ENCODE assay signal across 20 cellular contexts in the genomic region with DNA sequence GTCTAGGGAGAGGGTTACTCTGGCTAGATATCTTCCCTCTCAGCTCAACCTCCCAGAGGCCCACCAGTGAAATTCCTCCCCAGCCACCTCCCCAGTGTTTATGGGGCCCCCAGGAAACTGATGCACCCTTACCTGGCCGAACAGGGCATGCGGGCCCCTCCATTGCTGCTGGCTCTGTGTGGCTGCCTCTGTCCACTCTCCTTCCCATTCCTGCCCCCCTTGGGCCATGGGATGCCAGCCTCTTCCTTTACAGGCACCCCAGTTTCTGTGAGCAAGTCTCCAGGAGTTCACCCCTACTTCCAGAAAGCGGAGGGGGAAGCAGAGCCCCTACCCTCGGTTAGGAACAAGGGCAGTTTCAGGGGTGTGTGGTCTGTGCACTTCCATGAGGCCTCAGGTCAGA. TPM values are rescaled to one million over a fixed set of nuclear protein-coding genes. Genes with fewer than 3 reads are reported as not detected.
DNase-seq lines count a peak whose midpoint lies in the region; ATAC-seq and TF ChIP-seq lines count a peak whose summit lies in the region.
"Had no signal": no experiment of that assay in that cellular context is flagged by ENCODE, and none has a peak within 500 bp of the region (broad histone marks: within the 10 kb centered on the region; RNA-seq: fewer than 3 reads in every experiment).

No MANE protein-coding gene starts in this region.

- H3K18ac ChIP-seq in neuronal stem cell (ENCODE audit: low read length) (peak overlapping the region; percentile 54), H9 (ENCODE audit: insufficient read length, low read depth, low read length) (no peak overlapping the region)

- DNase-seq in AG20443 (ENCODE audit: low spot score) = peak; percentile 5
- DNase-seq in coronary artery (ENCODE audit: low spot score) = peak; percentile 56
- no peak for DNase-seq in neuronal stem cell (ENCODE audit: low spot score)
- DNase-seq in aorta = no peak
- no peak for DNase-seq in GM03348 (ENCODE audit: low spot score)
- no peak for DNase-seq in H9
- DNase-seq in esophagus muscularis mucosa (ENCODE audit: extremely low spot score) = no peak
- DNase-seq: 8988T; ACHN; Caco-2; CD4-positive, CD25-positive, alpha-beta regulatory T cell; CD8-positive, alpha-beta T cell; DMS153; DND-41; GM23248; HCEC 1CT had no signal

- H2BK20ac ChIP-seq in H9 (ENCODE audit: low read depth, low read length, poor library complexity, severe bottlenecking) = no peak overlapping the region

- H2BK120ac ChIP-seq in neuronal stem cell (ENCODE audit: low read depth, low read length) (no peak overlapping the region), H9 (ENCODE audit: low read depth, low read length, poor library complexity, severe bottlenecking) (no peak overlapping the region)

- TF ChIP-seq CTCF in coronary artery (IDR thresholded peaks at IDR 0.05) (no peak), H9 (conservative IDR thresholded peaks at IDR 0.05) (no peak), esophagus muscularis mucosa (IDR thresholded peaks at IDR 0.05) (no peak)

- intact Hi-C loops in aorta (cut with DNase I) = no loop called here
- intact Hi-C loops in esophagus muscularis mucosa (cut with DNase I) = no loop called here

- H3K27ac Mint-ChIP-seq in H9 = peak overlapping the region in 1 of 3 experiments; percentile 18; a peak in 1 of 7 replicates
- H3K27ac Mint-ChIP-seq: CD4-positive, CD25-positive, alpha-beta regulatory T cell; CD8-positive, alpha-beta T cell had no signal

- ATAC-seq in aorta (ENCODE audit: low FRiP score) = peak; percentile 45
- ATAC-seq: A549; CD8-positive, alpha-beta T cell; GM12878 had no signal

- H3K36me3 ChIP-seq in neuronal stem cell (replicated peaks in 1 of 2; ENCODE audit: control insufficient read depth in 2 of 2, insufficient read depth in 2 of 2, low read length in 2 of 2) (no peaks in the 10 kb centered on the region), aorta (ENCODE audit: control insufficient read depth in 1 of 2, insufficient read depth in 2 of 2, low read length in 1 of 2) (no peaks in the 10 kb centered on the region), esophagus muscularis mucosa (no peaks in the 10 kb centered on the region)
- H3K36me3 ChIP-seq: BLaER1 had no signal

- peaks cover 2% of the 10 kb centered on the region for H3K23me2 ChIP-seq in H9 (ENCODE audit: insufficient read length, low read depth, low read length, poor library complexity, severe bottlenecking)

- TF ChIP-seq EP300 in esophagus muscularis mucosa (IDR thresholded peaks at IDR 0.05) = no peak

- no peaks in the 10 kb centered on the region for H3K9me3 Mint-ChIP-seq in H9
- H3K9me3 Mint-ChIP-seq: CD8-positive, alpha-beta T cell had no signal

- H2AK5ac ChIP-seq in neuronal stem cell (ENCODE audit: low read depth, low read length) (peak overlapping the region; percentile 23), H9 (ENCODE audit: insufficient read length, low read length) (no peak overlapping the region)

- H3K27me3 ChIP-seq in neuronal stem cell (ENCODE audit: control insufficient read depth in 3 of 3, insufficient read depth in 3 of 3, low read depth in 1 of 3, low read length in 3 of 3) (peaks cover 0 to 9% (median 0%) of the 10 kb centered on the region in 3 experiments), aorta (ENCODE audit: control insufficient read depth in 1 of 2, insufficient read depth in 2 of 2, low read length in 1 of 2) (no peaks in the 10 kb centered on the region), H9 (ENCODE audit: insufficient read depth, low read length) (no peaks in the 10 kb centered on the region), esophagus muscularis mucosa (peaks cover 0 to 9% (median 0%) of the 10 kb centered on the region in 4 donors)
- H3K27me3 ChIP-seq: BLaER1 had no signal

- no peak overlapping the region for H3K56ac ChIP-seq in H9 (ENCODE audit: insufficient read length, low read depth, low read length)

- H3K23ac ChIP-seq in neuronal stem cell (ENCODE audit: low read depth, low read length, poor library complexity) (no peak overlapping the region), H9 (ENCODE audit: insufficient read length, low read depth, low read length) (no peak overlapping the region)

- no peak overlapping the region for H4K91ac ChIP-seq in neuronal stem cell (ENCODE audit: low read depth, low read length, poor library complexity)
- no peak overlapping the region for H4K91ac ChIP-seq in H9 (ENCODE audit: insufficient read length, low read depth, low read length)

- H4K8ac ChIP-seq in neuronal stem cell (ENCODE audit: low read depth, low read length) (no peak overlapping the region), H9 (replicated peaks; ENCODE audit: insufficient read length, low read depth, low read length) (no peak overlapping the region)

- H3K9ac ChIP-seq in neuronal stem cell (ENCODE audit: low read depth, low read length, poor library complexity) (no peak overlapping the region), H9 (ENCODE audit: extremely low read depth, insufficient read length, low read length) (no peak overlapping the region)
- H3K9ac ChIP-seq: BLaER1, GM23248 had no signal

- H3K79me1 ChIP-seq in neuronal stem cell (ENCODE audit: low read depth, low read length) = no peaks in the 10 kb centered on the region
- H3K79me1 ChIP-seq in H9 (ENCODE audit: insufficient read depth, low read depth, low read length, poor library complexity, severe bottlenecking) = no peaks in the 10 kb centered on the region

- no CpG with 5 or more reads among the region's 4 CpGs for WGBS in neuronal stem cell (ENCODE audit: extremely low coverage in 2 of 2, insufficient read length in 2 of 2, insufficient replicate concordance in 1 of 2), 2 donors
- WGBS in aorta, 2 donors = 76 to 81% methylated on average over 4 of the region's 4 CpGs
- WGBS in H9 (ENCODE audit: extremely low coverage, insufficient read length, low lambda C conversion rate) = no CpG with 5 or more reads among the region's 4 CpGs
- 81% methylated on average over 4 of the region's 4 CpGs for WGBS in esophagus muscularis mucosa

- H2BK5ac ChIP-seq in neuronal stem cell (ENCODE audit: low read length) (no peak overlapping the region), H9 (ENCODE audit: insufficient read length, low read length) (no peak overlapping the region)

- H3K36me3 Mint-ChIP-seq in H9 (ENCODE audit: insufficient read depth in 1 of 3, low read depth in 3 of 3) = no peaks in the 10 kb centered on the region
- H3K36me3 Mint-ChIP-seq: CD4-positive, CD25-positive, alpha-beta regulatory T cell; CD8-positive, alpha-beta T cell had no signal

- peak overlapping the region; percentile 92 for H2BK12ac ChIP-seq in neuronal stem cell (ENCODE audit: low read length)
- no peak overlapping the region for H2BK12ac ChIP-seq in H9 (ENCODE audit: insufficient read length, low read depth, low read length)

- peaks cover 16 to 19% of the 10 kb centered on the region in 2 experiments for H3K4me1 Mint-ChIP-seq in H9
- H3K4me1 Mint-ChIP-seq: CD4-positive, CD25-positive, alpha-beta regulatory T cell had no signal

- H3K4ac ChIP-seq in neuronal stem cell (ENCODE audit: low read length) = no peak overlapping the region
- H3K4ac ChIP-seq in H9 (ENCODE audit: low read depth, low read length) = no peak overlapping the region

- no peak overlapping the region for H3K4me3 ChIP-seq in coronary artery
- no peak overlapping the region for H3K4me3 ChIP-seq in neuronal stem cell (ENCODE audit: low read length in 2 of 2)
- no peak overlapping the region for H3K4me3 ChIP-seq in aorta (ENCODE audit: low read length in 2 of 2)
- H3K4me3 ChIP-seq in esophagus muscularis mucosa = no peak overlapping the region
- H3K4me3 ChIP-seq: A549, BLaER1, GM12878, GM23248 had no signal

- no peak overlapping the region for H3K4me3 Mint-ChIP-seq in H9
- H3K4me3 Mint-ChIP-seq: CD4-positive, CD25-positive, alpha-beta regulatory T cell; CD8-positive, alpha-beta T cell had no signal

- H2BK15ac ChIP-seq in neuronal stem cell (ENCODE audit: low read length) (peak overlapping the region; percentile 23), H9 (ENCODE audit: low read depth, low read length) (no peak overlapping the region)

- H3K4me2 ChIP-seq in neuronal stem cell (ENCODE audit: insufficient read depth, low read length, poor library complexity, severe bottlenecking) (no peak overlapping the region), H9 (ENCODE audit: insufficient read depth, insufficient read length, low read length) (no peak overlapping the region)
- H3K4me2 ChIP-seq: A549, BLaER1 had no signal

- no peak overlapping the region for H3K14ac ChIP-seq in neuronal stem cell (ENCODE audit: low read length)
- H3K14ac ChIP-seq in H9 (ENCODE audit: insufficient read depth, low read length) = no peak overlapping the region

- no peak overlapping the region for H4K5ac ChIP-seq in H9 (ENCODE audit: insufficient read length, low read depth, low read length)

- peaks cover 3% of the 10 kb centered on the region for H4K20me1 ChIP-seq in H9 (ENCODE audit: control insufficient read depth, insufficient read depth, insufficient read length)
- H4K20me1 ChIP-seq: BLaER1 had no signal

- no peak for TF ChIP-seq POLR2A in esophagus muscularis mucosa (IDR thresholded peaks at IDR 0.05; ENCODE audit: low read depth)

- no peak overlapping the region for H3T11ph ChIP-seq in H9 (ENCODE audit: low read length)

- H3K4me1 ChIP-seq in neuronal stem cell (ENCODE audit: control insufficient read depth in 2 of 2, insufficient read depth in 1 of 2, low read depth in 1 of 2, low read length in 2 of 2) = peaks cover 15% of the 10 kb centered on the region in 2 donors
- no peaks in the 10 kb centered on the region for H3K4me1 ChIP-seq in aorta (ENCODE audit: control insufficient read depth in 1 of 2, insufficient read depth in 2 of 2, low read length in 2 of 2)
- H3K4me1 ChIP-seq in H9 (ENCODE audit: insufficient read depth, low read length) = peaks cover 4% of the 10 kb centered on the region; the same call in 1 of the 2 replicates
- peaks cover 3 to 15% (median 14%) of the 10 kb centered on the region in 4 donors for H3K4me1 ChIP-seq in esophagus muscularis mucosa
- H3K4me1 ChIP-seq: BLaER1, Caco-2 had no signal

- no peaks in the 10 kb centered on the region for H3K79me2 ChIP-seq in H9 (ENCODE audit: insufficient read depth, low read length)

- H2AFZ ChIP-seq in neuronal stem cell (ENCODE audit: low read length) = no peak overlapping the region
- no peak overlapping the region for H2AFZ ChIP-seq in H9 (ENCODE audit: low read length)
- H2AFZ ChIP-seq: GM23248 had no signal

- peaks cover 2% of the 10 kb centered on the region; the same call in 1 of the 2 replicates for H3K27me3 Mint-ChIP-seq in H9 (ENCODE audit: low read depth)

- H3K27ac ChIP-seq in coronary artery (no peak overlapping the region), neuronal stem cell (replicated peaks; ENCODE audit: low read length) (no peak overlapping the region), aorta (ENCODE audit: low read depth in 1 of 2, low read length in 2 of 2) (no peak overlapping the region), H9 (ENCODE audit: insufficient read length, low read depth, low read length) (no peak overlapping the region), esophagus muscularis mucosa (replicated peaks in 1 of 4) (no peak overlapping the region)
- H3K27ac ChIP-seq: A549, BLaER1, C4-2B, GM23248 had no signal

- H3K9me3 ChIP-seq in neuronal stem cell (replicated peaks in 1 of 2; ENCODE audit: control insufficient read depth in 2 of 2, insufficient read depth in 1 of 2, low read depth in 1 of 2, low read length in 2 of 2) (no peaks in the 10 kb centered on the region), aorta (ENCODE audit: control insufficient read depth, low read length) (no peaks in the 10 kb centered on the region), H9 (ENCODE audit: control insufficient read depth, low read depth, low read length) (no peaks in the 10 kb centered on the region), esophagus muscularis mucosa (no peaks in the 10 kb centered on the region)
- H3K9me3 ChIP-seq: A549, BLaER1, Caco-2 had no signal

RNA-seq across cellular contexts. Expression of a gene that starts 19.4 kb away (rescaled TPM):
- 0.53 TPM for polyA plus RNA-seq in neuronal stem cell (2013, experiment 1 of 2)
- 0.54 TPM for polyA plus RNA-seq in neuronal stem cell (2013, experiment 2 of 2)
- not detected for total RNA-seq in aorta
- not detected for polyA plus RNA-seq in aorta
- total RNA-seq in H9 (2021) = 11.3 and 11.9 TPM in 2 replicates
- under 1 TPM in 1 of 4 donors, not detected in 3; 0.13 TPM for total RNA-seq in esophagus muscularis mucosa
- total RNA-seq: Caco-2; CD4-positive, CD25-positive, alpha-beta regulatory T cell; CD8-positive, alpha-beta T cell; GM12878; GM23248 had no signal
- polyA plus RNA-seq: CD4-positive, CD25-positive, alpha-beta regulatory T cell; GM23248 had no signal

RNA-seq across cellular contexts. Expression of a gene that starts 20.6 kb away (rescaled TPM):
- polyA plus RNA-seq in neuronal stem cell (2013, experiment 1 of 2) = 1.9 TPM
- polyA plus RNA-seq in neuronal stem cell (2013, experiment 2 of 2) = 1.9 TPM
- total RNA-seq in aorta (under 1 TPM; 0.06 to 0.26 TPM), H9 (2021) (1.7 and 2.2 TPM in 2 replicates), esophagus muscularis mucosa (1 to 10 TPM in 2 of 4 donors, under 1 TPM in 2; 0.83 to 5.0 (median 1.1) TPM)
- under 1 TPM in 1 of 2 donors, not detected in 1; 0.13 TPM for polyA plus RNA-seq in aorta
- total RNA-seq: GM23248 had no signal
- polyA plus RNA-seq: CD4-positive, CD25-positive, alpha-beta regulatory T cell; GM23248 had no signal

Comparison
In these comparisons a context has a peak if more than half of its experiments do, and no peak if none do; other contexts are left out.
1. DNase-seq: peak in AG20443 (single experiment) and coronary artery (single experiment); none in neuronal stem cell (single experiment), aorta (0 of 2), GM03348 (single experiment), H9 (single experiment) and esophagus muscularis mucosa (single experiment).
2. RNA of a gene that starts 19.4 kb away (total RNA-seq): 11.3 to 11.9 TPM in H9; not detected in aorta and 0.13 TPM in esophagus muscularis mucosa; every median in the first group is over 10 times any median in the second.